Comparison of ENCODE assay signal across 7 cellular contexts in genomic region chr11:118619444-118620205, GRCh38. TPM values are rescaled to one million over a fixed set of nuclear protein-coding genes. Genes with fewer than 3 reads are reported as not detected.
A peak's percentile ranks its signal among the peaks of the same experiment; 100 is the strongest.
DNase-seq lines count a peak whose midpoint lies in the region; ATAC-seq, FAIRE-seq and TF ChIP-seq lines count a peak whose summit lies in the region.

No MANE protein-coding gene starts in this region.

- no peak for TF ChIP-seq POLR2A in GM18505 (IDR thresholded peaks at IDR 0.05; ENCODE audit: borderline replicate concordance, extremely low read depth, insufficient read depth, insufficient read length)

- H2AFZ ChIP-seq in keratinocyte (ENCODE audit: control insufficient read depth, low read length): no peak overlapping the region

- peaks cover 9% of the 10 kb centered on the region for H3K79me2 ChIP-seq in keratinocyte (ENCODE audit: control insufficient read depth, insufficient read depth, low read length)

- no peak for TF ChIP-seq CTCF in keratinocyte (optimal IDR thresholded peaks at IDR 0.05 in 1 of 3, IDR thresholded peaks at IDR 0.05 in 1 of 3, conservative IDR thresholded peaks at IDR 0.05 in 1 of 3; ENCODE audit: extremely low read depth in 1 of 3, insufficient read depth in 2 of 3, low read length in 3 of 3)

- peak; percentile 79 for FAIRE-seq in keratinocyte (lab: Jason Lieb, UNC)

- peaks cover 0 to under 1% of the 10 kb centered on the region in 2 experiments for H3K36me3 ChIP-seq in keratinocyte (ENCODE audit: control insufficient read depth in 2 of 2, extremely low read depth in 1 of 2, insufficient read depth in 2 of 2, low read length in 2 of 2)

- dilution Hi-C loops in keratinocyte (cut with MboI; ENCODE audit: extremely low pct_ligation_motif_present, low sequenced_read_pairs): no loop called here

- no peak for ATAC-seq in GM18505 (IDR thresholded peaks at IDR 0.05; ENCODE audit: unreplicated experiment)
- no peak for ATAC-seq in GM21360 (IDR thresholded peaks at IDR 0.05; ENCODE audit: unreplicated experiment)

- no peaks in the 10 kb centered on the region for H3K9me3 ChIP-seq in keratinocyte (ENCODE audit: control insufficient read depth, low read depth, low read length)

- peak overlapping the region; percentile 75 for H3K4me2 ChIP-seq in keratinocyte (ENCODE audit: control insufficient read depth, extremely low read depth, insufficient read depth, low read depth, low read length)

- H3K27me3 ChIP-seq in keratinocyte (ENCODE audit: control insufficient read depth, extremely low read depth, insufficient read depth, low read length): no peaks in the 10 kb centered on the region

- H3K4me3 ChIP-seq in keratinocyte (ENCODE audit: control insufficient read depth in 2 of 3, extremely low read depth in 1 of 3, insufficient read depth in 2 of 3, low read depth in 1 of 3, low read length in 3 of 3): peak overlapping the region in 2 of 3 experiments; percentile 4

- no peaks in the 10 kb centered on the region for H3K9me1 ChIP-seq in keratinocyte (ENCODE audit: control insufficient read depth, extremely low read depth, insufficient read depth, low read length)

- peak overlapping the region; percentile 61 for H3K27ac ChIP-seq in keratinocyte (ENCODE audit: control insufficient read depth, insufficient read depth, low read length)

- H3K4me1 ChIP-seq in keratinocyte (ENCODE audit: control insufficient read depth, extremely low read depth, insufficient read depth, low read length): peaks cover 66% of the 10 kb centered on the region

- DNase-seq in KBM-7 (peak; percentile 72), astrocyte of the hippocampus (ENCODE audit: low read depth, low spot score) (peak; percentile 95), keratinocyte (ENCODE audit: low read depth, low spot score) (no peak), superior temporal gyrus (ENCODE audit: extremely low spot score) (peak; percentile 64), LoVo (ENCODE audit: low spot score) (no peak)

- in situ Hi-C loops in KBM-7 (cut with MboI; ENCODE audit: low pct_unique_long_range_greater_than_20kb, low sequenced_read_pairs): no loop called here

- peak overlapping the region; percentile 32 for H3K9ac ChIP-seq in keratinocyte (ENCODE audit: control insufficient read depth, extremely low read depth, insufficient read depth, low read length)

- H4K20me1 ChIP-seq in keratinocyte (ENCODE audit: control insufficient read depth, extremely low read depth, insufficient read depth, low read length): no peaks in the 10 kb centered on the region

RNA-seq across cellular contexts. Expression of gene PHLDB1, which starts 12.2 kb away (rescaled TPM):
- 35.0 to 46.8 TPM (median 38.4 TPM) in 3 replicates for polyA plus RNA-seq in keratinocyte
- 7.3 TPM for polyA plus RNA-seq in keratinocyte (2011; ENCODE audit: low read depth)
- polyA plus RNA-seq in keratinocyte (2011; cell fraction: cytosol; rRNA removed): 22.1 and 33.7 TPM in 2 replicates
- 84.3 and 109 TPM in 2 replicates for polyA plus RNA-seq in keratinocyte (2011; cell fraction: nucleus; rRNA removed)
- 9.4 and 52.0 TPM in 2 replicates for polyA plus RNA-seq in keratinocyte (2012; ENCODE audit: low replicate concordance)
- 61.9 to 100.0 TPM (median 61.9 TPM) in 3 replicates for polyA minus RNA-seq in keratinocyte
- polyA minus RNA-seq in keratinocyte (2011; cell fraction: cytosol; rRNA and poly(A)+ RNA removed): 73.3 TPM
- polyA minus RNA-seq in keratinocyte (2011; cell fraction: nucleus; rRNA and poly(A)+ RNA removed): 59.3 and 72.3 TPM in 2 replicates

RNA-seq across cellular contexts. Expression of gene ARCN1, which starts 47.4 kb away (rescaled TPM):
- 121 to 216 TPM (median 150 TPM) in 3 replicates for polyA plus RNA-seq in keratinocyte
- polyA plus RNA-seq in keratinocyte (2011; ENCODE audit: low read depth): 77.9 TPM
- polyA plus RNA-seq in keratinocyte (2011; cell fraction: cytosol; rRNA removed): 127 and 260 TPM in 2 replicates
- polyA plus RNA-seq in keratinocyte (2011; cell fraction: nucleus; rRNA removed): 159 and 176 TPM in 2 replicates
- polyA plus RNA-seq in keratinocyte (2012; ENCODE audit: low replicate concordance): 65.9 and 120 TPM in 2 replicates
- 63.8 to 140 TPM (median 118 TPM) in 3 replicates for polyA minus RNA-seq in keratinocyte
- 101 TPM for polyA minus RNA-seq in keratinocyte (2011; cell fraction: cytosol; rRNA and poly(A)+ RNA removed)
- polyA minus RNA-seq in keratinocyte (2011; cell fraction: nucleus; rRNA and poly(A)+ RNA removed): 49.7 and 81.6 TPM in 2 replicates

RNA-seq across cellular contexts. Expression of gene IFT46, which starts 53.9 kb away (rescaled TPM):
- polyA plus RNA-seq in keratinocyte: 31.2 to 34.9 TPM (median 32.9 TPM) in 3 replicates
- polyA plus RNA-seq in keratinocyte (2011; ENCODE audit: low read depth): 27.7 TPM
- polyA plus RNA-seq in keratinocyte (2011; cell fraction: cytosol; rRNA removed): 27.1 and 43.5 TPM in 2 replicates
- polyA plus RNA-seq in keratinocyte (2011; cell fraction: nucleus; rRNA removed): 36.1 and 37.4 TPM in 2 replicates
- 14.1 and 17.4 TPM in 2 replicates for polyA plus RNA-seq in keratinocyte (2012; ENCODE audit: low replicate concordance)
- polyA minus RNA-seq in keratinocyte: 24.6 to 32.6 TPM (median 29.2 TPM) in 3 replicates
- polyA minus RNA-seq in keratinocyte (2011; cell fraction: cytosol; rRNA and poly(A)+ RNA removed): 16.7 TPM
- 7.8 and 13.3 TPM in 2 replicates for polyA minus RNA-seq in keratinocyte (2011; cell fraction: nucleus; rRNA and poly(A)+ RNA removed)

RNA-seq across cellular contexts. Expression of gene TREH, which starts 59.8 kb away (rescaled TPM):
- not detected in 3 replicates for polyA plus RNA-seq in keratinocyte
- polyA plus RNA-seq in keratinocyte (2011; ENCODE audit: low read depth): not detected
- not detected in 2 replicates for polyA plus RNA-seq in keratinocyte (2011; cell fraction: cytosol; rRNA removed)
- polyA plus RNA-seq in keratinocyte (2011; cell fraction: nucleus; rRNA removed): not detected in 2 replicates
- polyA plus RNA-seq in keratinocyte (2012; ENCODE audit: low replicate concordance): 0.03 and 0.08 TPM in 2 replicates
- polyA minus RNA-seq in keratinocyte: not detected in 3 replicates
- polyA minus RNA-seq in keratinocyte (2011; cell fraction: cytosol; rRNA and poly(A)+ RNA removed): not detected
- not detected in 2 replicates for polyA minus RNA-seq in keratinocyte (2011; cell fraction: nucleus; rRNA and poly(A)+ RNA removed)

Comparison
In these comparisons a context has a peak if more than half of its experiments do, and no peak if none do; other contexts are left out.
1. DNase-seq: peak in KBM-7 (single experiment), astrocyte of the hippocampus (single experiment) and superior temporal gyrus (single experiment); none in keratinocyte (single experiment) and LoVo (single experiment).